In genomic region chr4:2862528-2862927, GRCh38 we compare ENCODE assay signal across 9 cellular contexts. TPM values are rescaled to one million over a fixed set of nuclear protein-coding genes. Genes with fewer than 3 reads are reported as not detected.
A peak's percentile ranks its signal among the peaks of the same experiment; 100 is the strongest.
DNase-seq lines count a peak whose midpoint lies in the region; ATAC-seq and TF ChIP-seq lines count a peak whose summit lies in the region.
"Had no signal": no experiment of that assay in that cellular context is flagged by ENCODE, and none has a peak within 500 bp of the region (broad histone marks: within the 10 kb centered on the region; RNA-seq: fewer than 3 reads in every experiment).

No MANE protein-coding gene starts in this region.

- no peak overlapping the region for H3K4me3 ChIP-seq in CD8-positive, alpha-beta T cell (ENCODE audit: low read depth, low read length)

- ATAC-seq in CD8-positive, alpha-beta T cell = no peak
- ATAC-seq in GM21381 (IDR thresholded peaks at IDR 0.05; ENCODE audit: unreplicated experiment) = no peak

- no peaks in the 10 kb centered on the region for H3K27me3 Mint-ChIP-seq in CD8-positive, alpha-beta T cell (ENCODE audit: low read depth)
- peaks cover 2% of the 10 kb centered on the region for H3K27me3 Mint-ChIP-seq in endothelial cell (ENCODE audit: unreplicated experiment)
- H3K27me3 Mint-ChIP-seq in neural crest cell (ENCODE audit: low read depth) = no peaks in the 10 kb centered on the region

- no peak overlapping the region for H3K27ac ChIP-seq in CD8-positive, alpha-beta T cell (ENCODE audit: low read depth, low read length)

- no peak overlapping the region for H3K4me3 Mint-ChIP-seq in CD8-positive, alpha-beta T cell
- H3K4me3 Mint-ChIP-seq in endothelial cell (ENCODE audit: unreplicated experiment) = peak overlapping the region; percentile 18
- H3K4me3 Mint-ChIP-seq in neural crest cell = no peak overlapping the region

- no peaks in the 10 kb centered on the region for H3K9me3 ChIP-seq in CD8-positive, alpha-beta T cell (ENCODE audit: low read length)

- peaks cover 63% of the 10 kb centered on the region for H3K4me1 ChIP-seq in CD8-positive, alpha-beta T cell (ENCODE audit: insufficient read depth, low read length)

- intact Hi-C loops in CD8-positive, alpha-beta T cell (cut with DNase I, micrococcal nuclease) = no loop called here

- H3K36me3 Mint-ChIP-seq in CD8-positive, alpha-beta T cell = peaks cover 10% of the 10 kb centered on the region
- H3K36me3 Mint-ChIP-seq in endothelial cell (ENCODE audit: low read depth, unreplicated experiment) (no peaks in the 10 kb centered on the region), neural crest cell (ENCODE audit: low read depth) (peaks cover under 1% of the 10 kb centered on the region)

- CTCF ChIA-PET in CD8-positive, alpha-beta T cell (lab: Charles Lee) = interaction anchor here (0.7 to 1.9 kb wide), 3 partner anchors 9 to 99 kb away, joined by 3 to 6 read pairs (median 4); no protein-coding TSS in a partner anchor

- peak overlapping the region; percentile 55 for H3K27ac Mint-ChIP-seq in CD8-positive, alpha-beta T cell
- H3K27ac Mint-ChIP-seq in endothelial cell (ENCODE audit: unreplicated experiment) (no peak overlapping the region), neural crest cell (ENCODE audit: unreplicated experiment) (peak overlapping the region; percentile 76)

- no peak for TF ChIP-seq CTCF in CD8-positive, alpha-beta T cell (IDR thresholded peaks at IDR 0.05)
- TF ChIP-seq CTCF in endothelial cell (IDR thresholded peaks at IDR 0.05; ENCODE audit: unreplicated experiment) (no peak), neural crest cell (conservative IDR thresholded peaks at IDR 0.05) (no peak)

- POLR2A ChIA-PET in CD8-positive, alpha-beta T cell (lab: Charles Lee) = interaction anchor here (1.0 to 2.3 kb wide), 3 partner anchors 10 to 16 kb away, joined by 3 to 8 read pairs (median 4); no protein-coding TSS in a partner anchor

- no peak for DNase-seq in CD8-positive, alpha-beta T cell
- DNase-seq in M059J (ENCODE audit: low read depth) (peak; percentile 81), endothelial cell (ENCODE audit: low spot score) (no peak), neural crest cell (ENCODE audit: low read depth, low spot score) (no peak), activated gamma-delta T cell treated with Interleukin-2 at 50 U/mL for 16 hours (no peak), NCI-H774 (lab: John Stamatoyannopoulos, UW) (no peak)
- DNase-seq in effector CD4-positive, alpha-beta T cell = no peak
- DNase-seq: stimulated activated CD4-positive, alpha-beta T cell treated with anti-CD3 and anti-CD28 coated beads, Interleukin-4, amount 100 ng/mL, for 1 hour had no signal

- H3K36me3 ChIP-seq in CD8-positive, alpha-beta T cell (ENCODE audit: insufficient read depth, low read length) = no peaks in the 10 kb centered on the region

- no peaks in the 10 kb centered on the region for H3K9me3 Mint-ChIP-seq in CD8-positive, alpha-beta T cell
- H3K9me3 Mint-ChIP-seq in endothelial cell (ENCODE audit: unreplicated experiment) (no peaks in the 10 kb centered on the region), neural crest cell (no peaks in the 10 kb centered on the region)

- no peaks in the 10 kb centered on the region for H3K27me3 ChIP-seq in CD8-positive, alpha-beta T cell (ENCODE audit: insufficient read depth, low read length)

- peaks cover 88% of the 10 kb centered on the region for H3K4me1 Mint-ChIP-seq in CD8-positive, alpha-beta T cell (ENCODE audit: low read depth)
- peaks cover 74% of the 10 kb centered on the region for H3K4me1 Mint-ChIP-seq in endothelial cell (ENCODE audit: unreplicated experiment)
- peaks cover 49% of the 10 kb centered on the region for H3K4me1 Mint-ChIP-seq in neural crest cell

RNA-seq across cellular contexts. Expression of gene ADD1, which starts 18.9 kb away (rescaled TPM):
- 100 to 1,000 TPM; 129 TPM for total RNA-seq in CD8-positive, alpha-beta T cell
- 143 and 193 TPM in 2 replicates for total RNA-seq in M059J (2014; rRNA removed; shearing (Covaris generic))
- total RNA-seq in endothelial cell (ENCODE audit: unreplicated experiment) (337 TPM), neural crest cell (230 and 236 TPM in 2 replicates)
